In the genomic region with DNA sequence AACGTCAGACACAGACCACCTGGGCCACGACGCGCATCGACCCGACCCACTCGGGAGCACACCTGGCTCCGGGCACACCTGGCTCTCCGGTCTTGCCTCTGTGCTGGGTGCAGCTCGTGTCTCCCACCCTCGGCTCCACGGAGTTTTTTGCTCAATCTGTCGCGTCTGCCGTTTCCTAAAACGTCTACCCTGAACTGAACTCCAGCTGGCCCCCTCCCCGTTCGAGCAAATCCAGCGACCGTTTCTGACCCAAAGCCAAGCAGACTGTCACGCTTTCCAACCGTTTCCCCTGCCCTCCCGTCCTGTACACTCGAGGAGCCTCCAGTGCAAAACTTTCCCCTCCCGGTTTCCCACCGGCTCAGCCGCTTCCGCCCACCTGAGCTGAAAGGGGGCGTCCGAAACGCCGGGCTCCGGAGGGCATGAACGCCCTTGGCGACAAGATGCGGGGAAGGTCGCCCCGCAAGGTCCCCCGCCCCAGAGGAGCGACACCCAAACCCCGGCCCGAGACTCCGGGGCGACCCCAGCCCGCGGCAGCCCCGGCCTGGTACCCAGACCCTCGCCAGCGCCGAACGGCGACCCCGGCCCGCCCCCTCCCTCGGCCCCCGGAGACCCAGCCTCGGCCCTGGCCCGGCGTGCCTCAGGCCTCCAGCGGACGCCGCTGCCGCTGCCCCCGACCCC, we compare ENCODE assay signal across 8 cellular contexts. TPM values are rescaled to one million over a fixed set of nuclear protein-coding genes. Genes with fewer than 3 reads are reported as not detected.
DNase-seq lines count a peak whose midpoint lies in the region; TF ChIP-seq lines count a peak whose summit lies in the region.

No MANE protein-coding gene starts in this region.

- H3K4me3 ChIP-seq in parathyroid adenoma (ENCODE audit: low read depth, low read length) = peak overlapping the region; percentile 70

- peak overlapping the region; percentile 91 for H2AFZ ChIP-seq in parathyroid adenoma

- H3K4me2 ChIP-seq in parathyroid adenoma (ENCODE audit: low read length) = peak overlapping the region; percentile 83

- no peak for TF ChIP-seq CTCF in parathyroid adenoma (IDR thresholded peaks at IDR 0.05)

- H3K9me3 ChIP-seq in parathyroid adenoma (ENCODE audit: control insufficient read depth, low read length) = no peaks in the 10 kb centered on the region

- no peaks in the 10 kb centered on the region for H3K36me3 ChIP-seq in parathyroid adenoma (ENCODE audit: control insufficient read depth, insufficient read depth, low read length)

- peak overlapping the region; percentile 51 for H3K27ac ChIP-seq in parathyroid adenoma

- peak overlapping the region; percentile 34 for H3K9ac ChIP-seq in parathyroid adenoma

- peaks cover 10% of the 10 kb centered on the region for H3K79me2 ChIP-seq in parathyroid adenoma

- no peaks in the 10 kb centered on the region for H3K27me3 ChIP-seq in parathyroid adenoma (ENCODE audit: control insufficient read depth, insufficient read depth, low read length)

- peak; percentile 26 for DNase-seq in activated gamma-delta T cell (lab: John Stamatoyannopoulos, UW)
- no peak for DNase-seq in activated gamma-delta T cell treated with Interleukin-2 at 50 U/mL for 16 hours
- peak; percentile 31 for DNase-seq in HuH-7.5 (ENCODE audit: low spot score)
- DNase-seq in activated T-cell treated with anti-CD3 and anti-CD28 coated beads, Interleukin-2, amount 50 U/mL, for 48 hours = peak; percentile 44 to 45
- DNase-seq in germinal center (ENCODE audit: low spot score) = peak; percentile 42
- no peak for DNase-seq in LoVo (ENCODE audit: low spot score)
- no peak for DNase-seq in ureter (ENCODE audit: low spot score)

- H3K4me1 ChIP-seq in parathyroid adenoma = no peaks in the 10 kb centered on the region

RNA-seq across cellular contexts. Expression of gene CYTH3, which starts 0.6 kb away (rescaled TPM):
- 14.9 TPM for total RNA-seq in ureter

Comparison
In these comparisons a context has a peak if more than half of its experiments do, and no peak if none do; other contexts are left out.
1. DNase-seq: peak in activated gamma-delta T cell (single experiment), HuH-7.5 (single experiment), activated T-cell treated with anti-CD3 and anti-CD28 coated beads, Interleukin-2, amount 50 U/mL, for 48 hours (2 of 2) and germinal center (single experiment); none in activated gamma-delta T cell treated with Interleukin-2 at 50 U/mL for 16 hours (single experiment), LoVo (single experiment) and ureter (single experiment).